ENCODE assay signal across 12 cellular contexts in genomic region chr19:16466802-16467427, GRCh38. TPM values are rescaled to one million over a fixed set of nuclear protein-coding genes. Genes with fewer than 3 reads are reported as not detected.
"Had no signal": no experiment of that assay in that cellular context is flagged by ENCODE, and none has a peak within 500 bp of the region (broad histone marks: within the 10 kb centered on the region; RNA-seq: fewer than 3 reads in every experiment).

No MANE protein-coding gene starts in this region.

RNA-seq across cellular contexts. Expression of gene CALR3, which starts 29.1 kb away (rescaled TPM):
- total RNA-seq: cardiac muscle cell, colonic mucosa, dermis blood vessel endothelial cell, glomerular endothelial cell, left cardiac atrium, left ventricle myocardium superior, lung, occipital lobe, pancreas, sigmoid colon, transverse colon, ureter had no signal
